2 cellular contexts compared by ENCODE assay signal in genomic region chr15:95176794-95177577, GRCh38.
TF ChIP-seq lines count a peak whose summit lies in the region.

No MANE protein-coding gene starts in this region.

TF ChIP-seq in IMR-90, 13 proteins besides CTCF, POLR2A, EP300 and RAD21:
- TF ChIP-seq NFE2L2 (IDR thresholded peaks at IDR 0.05; ENCODE audit: low read depth, low read length) = no peak
- TF ChIP-seq SMC3 (IDR thresholded peaks at IDR 0.05; ENCODE audit: low read depth, low read length) = no peak
- TF ChIP-seq BHLHE40 (IDR thresholded peaks at IDR 0.05; ENCODE audit: low read depth, low read length) = no peak
- TF ChIP-seq RCOR1 (IDR thresholded peaks at IDR 0.05; ENCODE audit: insufficient replicate concordance, low read length) = no peak
- TF ChIP-seq CEBPB (IDR thresholded peaks at IDR 0.05; ENCODE audit: low read depth, low read length) = peak; percentile 58; the same call in 1 of the 2 replicates
TF ChIP-seq in IMR-90: peak in this region for 1.

TF ChIP-seq in H1, 55 proteins besides CTCF, POLR2A, EP300 and RAD21:
- TF ChIP-seq, protein P1, sequence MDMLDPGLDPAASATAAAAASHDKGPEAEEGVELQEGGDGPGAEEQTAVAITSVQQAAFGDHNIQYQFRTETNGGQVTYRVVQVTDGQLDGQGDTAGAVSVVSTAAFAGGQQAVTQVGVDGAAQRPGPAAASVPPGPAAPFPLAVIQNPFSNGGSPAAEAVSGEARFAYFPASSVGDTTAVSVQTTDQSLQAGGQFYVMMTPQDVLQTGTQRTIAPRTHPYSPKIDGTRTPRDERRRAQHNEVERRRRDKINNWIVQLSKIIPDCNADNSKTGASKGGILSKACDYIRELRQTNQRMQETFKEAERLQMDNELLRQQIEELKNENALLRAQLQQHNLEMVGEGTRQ (IDR thresholded peaks at IDR 0.05; ENCODE audit: low read length) = no peak
- no peak for TF ChIP-seq GABPA (IDR thresholded peaks at IDR 0.05; ENCODE audit: borderline replicate concordance, insufficient read depth, low read length)
- TF ChIP-seq ZNF274 (IDR thresholded peaks at IDR 0.05; ENCODE audit: borderline replicate concordance, extremely low read depth, low read length) = no peak
- no peak for TF ChIP-seq TAF7 (optimal IDR thresholded peaks at IDR 0.05; ENCODE audit: borderline replicate concordance, low read depth, low read length)
- no peak for TF ChIP-seq ASH2L (IDR thresholded peaks at IDR 0.05; ENCODE audit: low read length)
- TF ChIP-seq, protein P2, sequence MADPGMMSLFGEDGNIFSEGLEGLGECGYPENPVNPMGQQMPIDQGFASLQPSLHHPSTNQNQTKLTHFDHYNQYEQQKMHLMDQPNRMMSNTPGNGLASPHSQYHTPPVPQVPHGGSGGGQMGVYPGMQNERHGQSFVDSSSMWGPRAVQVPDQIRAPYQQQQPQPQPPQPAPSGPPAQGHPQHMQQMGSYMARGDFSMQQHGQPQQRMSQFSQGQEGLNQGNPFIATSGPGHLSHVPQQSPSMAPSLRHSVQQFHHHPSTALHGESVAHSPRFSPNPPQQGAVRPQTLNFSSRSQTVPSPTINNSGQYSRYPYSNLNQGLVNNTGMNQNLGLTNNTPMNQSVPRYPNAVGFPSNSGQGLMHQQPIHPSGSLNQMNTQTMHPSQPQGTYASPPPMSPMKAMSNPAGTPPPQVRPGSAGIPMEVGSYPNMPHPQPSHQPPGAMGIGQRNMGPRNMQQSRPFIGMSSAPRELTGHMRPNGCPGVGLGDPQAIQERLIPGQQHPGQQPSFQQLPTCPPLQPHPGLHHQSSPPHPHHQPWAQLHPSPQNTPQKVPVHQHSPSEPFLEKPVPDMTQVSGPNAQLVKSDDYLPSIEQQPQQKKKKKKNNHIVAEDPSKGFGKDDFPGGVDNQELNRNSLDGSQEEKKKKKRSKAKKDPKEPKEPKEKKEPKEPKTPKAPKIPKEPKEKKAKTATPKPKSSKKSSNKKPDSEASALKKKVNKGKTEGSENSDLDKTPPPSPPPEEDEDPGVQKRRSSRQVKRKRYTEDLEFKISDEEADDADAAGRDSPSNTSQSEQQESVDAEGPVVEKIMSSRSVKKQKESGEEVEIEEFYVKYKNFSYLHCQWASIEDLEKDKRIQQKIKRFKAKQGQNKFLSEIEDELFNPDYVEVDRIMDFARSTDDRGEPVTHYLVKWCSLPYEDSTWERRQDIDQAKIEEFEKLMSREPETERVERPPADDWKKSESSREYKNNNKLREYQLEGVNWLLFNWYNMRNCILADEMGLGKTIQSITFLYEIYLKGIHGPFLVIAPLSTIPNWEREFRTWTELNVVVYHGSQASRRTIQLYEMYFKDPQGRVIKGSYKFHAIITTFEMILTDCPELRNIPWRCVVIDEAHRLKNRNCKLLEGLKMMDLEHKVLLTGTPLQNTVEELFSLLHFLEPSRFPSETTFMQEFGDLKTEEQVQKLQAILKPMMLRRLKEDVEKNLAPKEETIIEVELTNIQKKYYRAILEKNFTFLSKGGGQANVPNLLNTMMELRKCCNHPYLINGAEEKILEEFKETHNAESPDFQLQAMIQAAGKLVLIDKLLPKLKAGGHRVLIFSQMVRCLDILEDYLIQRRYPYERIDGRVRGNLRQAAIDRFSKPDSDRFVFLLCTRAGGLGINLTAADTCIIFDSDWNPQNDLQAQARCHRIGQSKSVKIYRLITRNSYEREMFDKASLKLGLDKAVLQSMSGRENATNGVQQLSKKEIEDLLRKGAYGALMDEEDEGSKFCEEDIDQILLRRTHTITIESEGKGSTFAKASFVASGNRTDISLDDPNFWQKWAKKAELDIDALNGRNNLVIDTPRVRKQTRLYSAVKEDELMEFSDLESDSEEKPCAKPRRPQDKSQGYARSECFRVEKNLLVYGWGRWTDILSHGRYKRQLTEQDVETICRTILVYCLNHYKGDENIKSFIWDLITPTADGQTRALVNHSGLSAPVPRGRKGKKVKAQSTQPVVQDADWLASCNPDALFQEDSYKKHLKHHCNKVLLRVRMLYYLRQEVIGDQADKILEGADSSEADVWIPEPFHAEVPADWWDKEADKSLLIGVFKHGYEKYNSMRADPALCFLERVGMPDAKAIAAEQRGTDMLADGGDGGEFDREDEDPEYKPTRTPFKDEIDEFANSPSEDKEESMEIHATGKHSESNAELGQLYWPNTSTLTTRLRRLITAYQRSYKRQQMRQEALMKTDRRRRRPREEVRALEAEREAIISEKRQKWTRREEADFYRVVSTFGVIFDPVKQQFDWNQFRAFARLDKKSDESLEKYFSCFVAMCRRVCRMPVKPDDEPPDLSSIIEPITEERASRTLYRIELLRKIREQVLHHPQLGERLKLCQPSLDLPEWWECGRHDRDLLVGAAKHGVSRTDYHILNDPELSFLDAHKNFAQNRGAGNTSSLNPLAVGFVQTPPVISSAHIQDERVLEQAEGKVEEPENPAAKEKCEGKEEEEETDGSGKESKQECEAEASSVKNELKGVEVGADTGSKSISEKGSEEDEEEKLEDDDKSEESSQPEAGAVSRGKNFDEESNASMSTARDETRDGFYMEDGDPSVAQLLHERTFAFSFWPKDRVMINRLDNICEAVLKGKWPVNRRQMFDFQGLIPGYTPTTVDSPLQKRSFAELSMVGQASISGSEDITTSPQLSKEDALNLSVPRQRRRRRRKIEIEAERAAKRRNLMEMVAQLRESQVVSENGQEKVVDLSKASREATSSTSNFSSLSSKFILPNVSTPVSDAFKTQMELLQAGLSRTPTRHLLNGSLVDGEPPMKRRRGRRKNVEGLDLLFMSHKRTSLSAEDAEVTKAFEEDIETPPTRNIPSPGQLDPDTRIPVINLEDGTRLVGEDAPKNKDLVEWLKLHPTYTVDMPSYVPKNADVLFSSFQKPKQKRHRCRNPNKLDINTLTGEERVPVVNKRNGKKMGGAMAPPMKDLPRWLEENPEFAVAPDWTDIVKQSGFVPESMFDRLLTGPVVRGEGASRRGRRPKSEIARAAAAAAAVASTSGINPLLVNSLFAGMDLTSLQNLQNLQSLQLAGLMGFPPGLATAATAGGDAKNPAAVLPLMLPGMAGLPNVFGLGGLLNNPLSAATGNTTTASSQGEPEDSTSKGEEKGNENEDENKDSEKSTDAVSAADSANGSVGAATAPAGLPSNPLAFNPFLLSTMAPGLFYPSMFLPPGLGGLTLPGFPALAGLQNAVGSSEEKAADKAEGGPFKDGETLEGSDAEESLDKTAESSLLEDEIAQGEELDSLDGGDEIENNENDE (IDR thresholded peaks at IDR 0.05; ENCODE audit: insufficient replicate concordance, low read length) = no peak
- no peak for TF ChIP-seq MAFK (IDR thresholded peaks at IDR 0.05; ENCODE audit: low read depth, low read length)
- no peak for TF ChIP-seq SIRT6 (IDR thresholded peaks at IDR 0.05; ENCODE audit: low read length)
- no peak for TF ChIP-seq BCL11A (IDR thresholded peaks at IDR 0.05; ENCODE audit: low read depth in 2 of 2, low read length in 2 of 2)
- TF ChIP-seq TAF1 (IDR thresholded peaks at IDR 0.05; ENCODE audit: low read depth, low read length) = no peak
- no peak for TF ChIP-seq HDAC6 (IDR thresholded peaks at IDR 0.05; ENCODE audit: low read depth, low read length)
